In genomic region chr1:202134645-202135172, GRCh38 we compare ENCODE assay signal across 11 cellular contexts. TPM values are rescaled to one million over a fixed set of nuclear protein-coding genes. Genes with fewer than 3 reads are reported as not detected.
A peak's percentile ranks its signal among the peaks of the same experiment; 100 is the strongest.
DNase-seq lines count a peak whose midpoint lies in the region; ATAC-seq, FAIRE-seq and TF ChIP-seq lines count a peak whose summit lies in the region.
"Had no signal": no experiment of that assay in that cellular context is flagged by ENCODE, and none has a peak within 500 bp of the region (broad histone marks: within the 10 kb centered on the region; RNA-seq: fewer than 3 reads in every experiment).

No MANE protein-coding gene starts in this region.

- intact Hi-C loops in CD4-positive, alpha-beta T cell (cut with DNase I, micrococcal nuclease), result loop anchor here (2.0 to 5.0 kb wide), 3 partner anchors 237 to 257 kb away; no protein-coding TSS in a partner anchor
- intact Hi-C loops in pancreas (cut with DNase I), result no loop called here
- intact Hi-C loops in Right ventricle myocardium superior (cut with DNase I), result no loop called here

- POLR2A ChIA-PET in CD4-positive, alpha-beta T cell (lab: Charles Lee), result interaction anchor here (1.2 to 1.6 kb wide), 2 partner anchors 10 to 26 kb away, joined by 3 to 5 read pairs; partner anchors contain the start of genes ARL8A and PTPN7

- H3K27ac Mint-ChIP-seq in CD4-positive, alpha-beta T cell, result peak overlapping the region; percentile 1
- peak overlapping the region; percentile 68 for H3K27ac Mint-ChIP-seq in endodermal cell

- no peaks in the 10 kb centered on the region for H3K27me3 ChIP-seq in CD4-positive, alpha-beta T cell (ENCODE audit: control insufficient read depth, insufficient read depth, low read length)
- no peaks in the 10 kb centered on the region for H3K27me3 ChIP-seq in endodermal cell (ENCODE audit: control insufficient read depth, insufficient read depth, low read length, poor library complexity, severe bottlenecking)
- H3K27me3 ChIP-seq in pancreas, result no peaks in the 10 kb centered on the region

- no peak overlapping the region for H3K4me3 Mint-ChIP-seq in CD4-positive, alpha-beta T cell
- H3K4me3 Mint-ChIP-seq in endodermal cell, result no peak overlapping the region
- H3K4me3 Mint-ChIP-seq: central memory CD8-positive, alpha-beta T cell had no signal

- no peak for DNase-seq in CD4-positive, alpha-beta T cell
- DNase-seq in endodermal cell, result no peak
- DNase-seq in pancreas, result peak in 2 of 6 donors; percentile 46 to 49
- no peak for DNase-seq in Right ventricle myocardium superior

- no peak overlapping the region for H3K4me3 ChIP-seq in endodermal cell (ENCODE audit: low read length)
- H3K4me3 ChIP-seq in pancreas, result no peak overlapping the region
- H3K4me3 ChIP-seq: smooth muscle cell had no signal

- no peaks in the 10 kb centered on the region for H3K27me3 Mint-ChIP-seq in CD4-positive, alpha-beta T cell
- H3K27me3 Mint-ChIP-seq in endodermal cell (ENCODE audit: insufficient read depth), result no peaks in the 10 kb centered on the region
- H3K27me3 Mint-ChIP-seq: central memory CD8-positive, alpha-beta T cell had no signal

- H3K9me3 Mint-ChIP-seq in CD4-positive, alpha-beta T cell, result no peaks in the 10 kb centered on the region
- H3K9me3 Mint-ChIP-seq in endodermal cell, result no peaks in the 10 kb centered on the region
- H3K9me3 Mint-ChIP-seq: activated naive CD4-positive, alpha-beta T cell treated with anti-CD3 and anti-CD28 coated beads, Interleukin-2, amount 50 U/mL, for 72 hours; central memory CD8-positive, alpha-beta T cell had no signal

- H3K36me3 Mint-ChIP-seq in CD4-positive, alpha-beta T cell (ENCODE audit: low read depth), result peaks cover 60% of the 10 kb centered on the region
- peaks cover 37% of the 10 kb centered on the region for H3K36me3 Mint-ChIP-seq in endodermal cell (ENCODE audit: low read depth)
- H3K36me3 Mint-ChIP-seq: activated naive CD4-positive, alpha-beta T cell treated with anti-CD3 and anti-CD28 coated beads, Interleukin-2, amount 50 U/mL, for 72 hours had no signal

- no peaks in the 10 kb centered on the region for H3K9me3 ChIP-seq in CD4-positive, alpha-beta T cell (ENCODE audit: control insufficient read depth, low read length)
- H3K9me3 ChIP-seq in endodermal cell (ENCODE audit: control insufficient read depth, low read length), result no peaks in the 10 kb centered on the region
- H3K9me3 ChIP-seq in pancreas, result no peaks in the 10 kb centered on the region
- H3K9me3 ChIP-seq: Caco-2 had no signal

- H3K9ac ChIP-seq in endodermal cell (ENCODE audit: extremely low read depth, low read length, poor library complexity, severe bottlenecking), result no peak overlapping the region

- CTCF ChIA-PET in CD4-positive, alpha-beta T cell (lab: Charles Lee), result interaction anchor here (0.5 to 1.9 kb wide), 6 partner anchors 9 to 239 kb away, joined by 3 to 6 read pairs (median 4); partner anchors contain the start of genes ARL8A and PTPN7

- no peak overlapping the region for H3K27ac ChIP-seq in CD4-positive, alpha-beta T cell (ENCODE audit: low read depth, low read length)
- H3K27ac ChIP-seq in endodermal cell (ENCODE audit: low read depth, low read length) (no peak overlapping the region), pancreas (peak overlapping the region in 3 of 4 donors; percentile 18 to 44 (median 28))

- 96 to 97% methylated on average over 13 of the region's 13 CpGs for WGBS in endodermal cell (ENCODE audit: insufficient coverage in 1 of 2, insufficient read length in 1 of 2), 2 experiments
- 37 to 56% methylated on average over 13 of the region's 13 CpGs for WGBS in pancreas, 2 donors

- TF ChIP-seq CTCF in CD4-positive, alpha-beta T cell (IDR thresholded peaks at IDR 0.05), result no peak
- TF ChIP-seq CTCF in endodermal cell (conservative IDR thresholded peaks at IDR 0.05), result no peak
- TF ChIP-seq CTCF in pancreas (IDR thresholded peaks at IDR 0.05), result no peak

- H3K36me3 ChIP-seq in endodermal cell (ENCODE audit: control insufficient read depth, insufficient read depth, low read length), result peaks cover 59% of the 10 kb centered on the region
- peaks cover 0 to 4% (median 0%) of the 10 kb centered on the region in 3 donors for H3K36me3 ChIP-seq in pancreas

- H3K4me1 ChIP-seq in endodermal cell (ENCODE audit: control insufficient read depth, insufficient read depth, low read length) (no peaks in the 10 kb centered on the region), pancreas (no peaks in the 10 kb centered on the region)

- peaks cover 18% of the 10 kb centered on the region for H3K4me1 Mint-ChIP-seq in CD4-positive, alpha-beta T cell (ENCODE audit: low read depth)
- H3K4me1 Mint-ChIP-seq in endodermal cell, result no peaks in the 10 kb centered on the region

- ATAC-seq in CD4-positive, alpha-beta T cell (ENCODE audit: poor library complexity), result no peak
- ATAC-seq in pancreas (peak in 3 of 4 donors; percentile 13 to 21 (median 15)), GM21576 (IDR thresholded peaks at IDR 0.05; ENCODE audit: unreplicated experiment) (no peak), Right ventricle myocardium superior (ENCODE audit: poor library complexity) (no peak), GM19324 (IDR thresholded peaks at IDR 0.05; ENCODE audit: low FRiP score, unreplicated experiment) (no peak)

- FAIRE-seq in pancreas (lab: Jason Lieb, UNC), result no peak

RNA-seq across cellular contexts. Expression of gene ARL8A, which starts 9.8 kb away (rescaled TPM):
- total RNA-seq in CD4-positive, alpha-beta T cell, result 10 to 100 TPM; 73.5 to 73.8 TPM
- 10 to 100 TPM; 72.8 to 82.0 TPM for total RNA-seq in endodermal cell
- 52.4 TPM for polyA plus RNA-seq in endodermal cell (2013, experiment 1 of 2)
- polyA plus RNA-seq in endodermal cell (2013, experiment 2 of 2), result 54.7 TPM
- total RNA-seq in pancreas, result 10 to 100 TPM; 17.9 to 30.4 (median 24.8) TPM
- polyA plus RNA-seq in pancreas, result 10 to 100 TPM; 14.8 to 20.5 TPM
- total RNA-seq in Right ventricle myocardium superior, result 69.5 TPM

RNA-seq across cellular contexts. Expression of gene GPR37L1, which starts 12.0 kb away (rescaled TPM):
- total RNA-seq in CD4-positive, alpha-beta T cell, result not detected
- total RNA-seq in endodermal cell (under 1 TPM in 1 of 2 donors, not detected in 1; 0.04 TPM), pancreas (under 1 TPM in 4 of 6 donors, not detected in 2; 0.03 to 0.25 (median 0.07) TPM), Right ventricle myocardium superior (0.05 TPM)
- polyA plus RNA-seq in endodermal cell (2013, experiment 1 of 2), result 0.07 TPM
- polyA plus RNA-seq in endodermal cell (2013, experiment 2 of 2), result 0.12 TPM
- polyA plus RNA-seq in pancreas, result under 1 TPM; 0.02 to 0.11 TPM
- total RNA-seq: activated naive CD4-positive, alpha-beta T cell treated with anti-CD3 and anti-CD28 coated beads, Interleukin-2, amount 50 U/mL, for 72 hours; smooth muscle cell had no signal
- polyA plus RNA-seq: AG04450, smooth muscle cell had no signal

RNA-seq across cellular contexts. Expression of gene PTPN7, which starts 25.7 kb away (rescaled TPM):
- 100 to 1,000 TPM; 144 to 145 TPM for total RNA-seq in CD4-positive, alpha-beta T cell
- total RNA-seq in endodermal cell (not detected), pancreas (1 to 10 TPM in 4 of 6 donors, under 1 TPM in 2; 0.23 to 2.9 (median 1.0) TPM), Right ventricle myocardium superior (0.27 TPM)
- polyA plus RNA-seq in endodermal cell (2013, experiment 1 of 2), result not detected
- not detected for polyA plus RNA-seq in endodermal cell (2013, experiment 2 of 2)
- polyA plus RNA-seq in pancreas, result 1 to 10 TPM in 1 of 2 donors, under 1 TPM in 1; 0.61 to 1.2 TPM
- total RNA-seq: Caco-2, smooth muscle cell had no signal
- polyA plus RNA-seq: AG04450, smooth muscle cell had no signal

RNA-seq across cellular contexts. Expression of gene LGR6, which starts 58.9 kb away (rescaled TPM):
- under 1 TPM; 0.19 to 0.45 TPM for total RNA-seq in CD4-positive, alpha-beta T cell
- 1 to 10 TPM in 1 of 2 donors, under 1 TPM in 1; 0.73 to 1.5 TPM for total RNA-seq in endodermal cell
- polyA plus RNA-seq in endodermal cell (2013, experiment 1 of 2), result 0.57 TPM
- polyA plus RNA-seq in endodermal cell (2013, experiment 2 of 2), result 0.79 TPM
- under 1 TPM in 3 of 6 donors, not detected in 3; 0.06 to 0.20 (median 0.06) TPM for total RNA-seq in pancreas
- polyA plus RNA-seq in pancreas, result under 1 TPM; 0.15 to 0.47 TPM
- 3.9 TPM for total RNA-seq in Right ventricle myocardium superior
- polyA plus RNA-seq: AG04450 had no signal

Comparison
In these comparisons a context has a peak if more than half of its experiments do, and no peak if none do; other contexts are left out.
1. ATAC-seq: peak in pancreas (3 of 4); none in CD4-positive, alpha-beta T cell (single experiment), GM21576 (single experiment), Right ventricle myocardium superior (single experiment) and GM19324 (single experiment).
2. H3K27ac ChIP-seq: peak in pancreas (3 of 4); none in CD4-positive, alpha-beta T cell (single experiment) and endodermal cell (single experiment).
3. RNA of gene PTPN7, which starts 25.7 kb away (total RNA-seq): 144 to 145 TPM in CD4-positive, alpha-beta T cell; 0.23 to 2.9 TPM in pancreas, 0.27 TPM in Right ventricle myocardium superior (single experiment) and not detected in endodermal cell; every median in the first group is over 10 times any median in the second.
4. intact Hi-C loops: an anchor here in CD4-positive, alpha-beta T cell (2.0 to 5.0 kb wide); none called in pancreas and Right ventricle myocardium superior.